ENCODE assay signal across 8 cellular contexts in genomic region chr4:113106076-113106475, GRCh38. TPM values are rescaled to one million over a fixed set of nuclear protein-coding genes. Genes with fewer than 3 reads are reported as not detected.
A peak's percentile ranks its signal among the peaks of the same experiment; 100 is the strongest.
DNase-seq lines count a peak whose midpoint lies in the region; ATAC-seq and TF ChIP-seq lines count a peak whose summit lies in the region.

No MANE protein-coding gene starts in this region.

- no peaks in the 10 kb centered on the region for H3K27me3 ChIP-seq in effector memory CD4-positive, alpha-beta T cell (replicated peaks; ENCODE audit: control insufficient read depth, insufficient read depth, low read length, poor library complexity, severe bottlenecking)

- H3K4me1 ChIP-seq in effector memory CD4-positive, alpha-beta T cell (ENCODE audit: control insufficient read depth, insufficient read depth, low read length, poor library complexity, severe bottlenecking) = no peaks in the 10 kb centered on the region

- peak; percentile 46 for TF ChIP-seq CTCF in AG09319 (IDR thresholded peaks at IDR 0.05; ENCODE audit: low read depth, low read length)

- H3K27ac ChIP-seq in effector memory CD4-positive, alpha-beta T cell (ENCODE audit: insufficient read depth, low read length, poor library complexity, severe bottlenecking) = no peak overlapping the region

- no peaks in the 10 kb centered on the region for H3K36me3 ChIP-seq in effector memory CD4-positive, alpha-beta T cell (ENCODE audit: control insufficient read depth, insufficient read depth, low read length)

- DNase-seq in AG09319 (ENCODE audit: extremely low read depth, low read depth) (peak; percentile 10), HuH-7 (ENCODE audit: low spot score) (peak; percentile 18), amniotic stem cell (lab: John Stamatoyannopoulos, UW) (peak; percentile 44), left lobe of liver (ENCODE audit: low spot score) (no peak), retina (no peak)
- DNase-seq in effector memory CD4-positive, alpha-beta T cell = no peak
- DNase-seq in activated effector memory CD4-positive, alpha-beta T cell treated with anti-CD3 and anti-CD28 coated beads, Interleukin-2, amount 50 U/mL, for 16 hours = no peak

- H3K9me3 ChIP-seq in effector memory CD4-positive, alpha-beta T cell (ENCODE audit: control insufficient read depth, low read length) = no peaks in the 10 kb centered on the region

- ATAC-seq in left lobe of liver (peak; percentile 86), GM19023 (IDR thresholded peaks at IDR 0.05; ENCODE audit: unreplicated experiment) (no peak)

- H3K4me3 ChIP-seq in effector memory CD4-positive, alpha-beta T cell (ENCODE audit: insufficient read depth, low read depth, low read length, poor library complexity, severe bottlenecking) = no peak overlapping the region

RNA-seq across cellular contexts. Expression of gene ANK2, which starts 56.6 kb away (rescaled TPM):
- 0.68 TPM for total RNA-seq in left lobe of liver

Comparison
In these comparisons a context has a peak if more than half of its experiments do, and no peak if none do; other contexts are left out.
1. DNase-seq: peak in AG09319 (single experiment), HuH-7 (single experiment) and amniotic stem cell (single experiment); none in left lobe of liver (single experiment), retina (single experiment), effector memory CD4-positive, alpha-beta T cell (0 of 3) and activated effector memory CD4-positive, alpha-beta T cell treated with anti-CD3 and anti-CD28 coated beads, Interleukin-2, amount 50 U/mL, for 16 hours (single experiment).